In the genomic region with DNA sequence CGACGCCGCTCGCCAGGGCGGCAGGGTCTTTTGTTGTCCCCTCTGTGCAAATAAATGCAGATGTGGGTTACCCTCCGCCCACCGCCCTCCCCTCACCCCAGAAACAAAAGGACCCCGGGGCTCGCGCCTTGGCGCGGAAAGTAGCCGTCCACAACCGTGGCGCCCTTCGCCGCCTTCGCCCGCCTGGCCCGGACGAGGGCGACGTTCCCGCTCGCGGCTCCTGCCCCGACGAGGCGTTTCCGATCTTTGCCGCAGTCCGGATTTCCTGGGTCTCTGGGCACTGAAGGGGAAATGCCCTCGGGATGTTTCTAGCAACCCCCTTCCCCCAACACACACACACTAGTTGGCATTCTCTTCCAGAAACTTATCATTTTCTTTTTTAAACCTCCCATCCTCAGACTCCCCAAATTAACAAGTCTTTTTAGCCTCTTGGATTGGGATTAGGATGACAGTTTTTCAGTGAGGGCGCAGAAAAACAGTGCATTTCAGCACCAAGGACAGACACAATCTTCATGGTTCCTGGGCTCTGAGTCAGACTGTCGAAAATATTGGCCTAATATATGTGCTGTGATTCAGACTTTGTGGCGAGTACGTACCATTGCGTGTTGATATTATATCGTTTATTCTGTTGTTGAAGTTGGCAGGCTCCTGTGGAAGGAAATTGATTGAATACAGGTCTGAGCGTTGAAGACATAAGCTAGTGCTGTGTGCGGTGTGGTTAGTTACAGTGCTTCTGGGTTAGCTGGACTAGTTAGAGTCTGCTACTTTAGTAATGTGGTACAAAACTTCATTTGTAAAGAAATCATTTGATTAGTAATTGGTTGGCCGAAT, we compare ENCODE assay signal across 8 cellular contexts. TPM values are rescaled to one million over a fixed set of nuclear protein-coding genes. Genes with fewer than 3 reads are reported as not detected.
DNase-seq lines count a peak whose midpoint lies in the region; ATAC-seq, FAIRE-seq and TF ChIP-seq lines count a peak whose summit lies in the region.
"Had no signal": no experiment of that assay in that cellular context is flagged by ENCODE, and none has a peak within 500 bp of the region (broad histone marks: within the 10 kb centered on the region; RNA-seq: fewer than 3 reads in every experiment).

No MANE protein-coding gene starts in this region.

- H3K27ac ChIP-seq in duodenal mucosa (ENCODE audit: low read depth, low read length) = peak overlapping the region; percentile 81
- H3K27ac ChIP-seq in lower lobe of right lung = no peak overlapping the region
- H3K27ac ChIP-seq in upper lobe of left lung = no peak overlapping the region

- H3K4me1 ChIP-seq in duodenal mucosa (ENCODE audit: control insufficient read depth in 1 of 2, insufficient read depth in 2 of 2, low read length in 2 of 2) = peaks cover 0 to 19% of the 10 kb centered on the region in 2 donors
- H3K4me1 ChIP-seq in lower lobe of right lung = peaks cover 6% of the 10 kb centered on the region
- peaks cover 4 to 14% (median 11%) of the 10 kb centered on the region in 4 donors for H3K4me1 ChIP-seq in upper lobe of left lung

- no peak for TF ChIP-seq CTCF in lower lobe of right lung (IDR thresholded peaks at IDR 0.05)
- TF ChIP-seq CTCF in upper lobe of left lung (IDR thresholded peaks at IDR 0.05) = no peak

- ATAC-seq in lower lobe of right lung = peak; percentile 46 to 54
- ATAC-seq in upper lobe of left lung (ENCODE audit: low FRiP score in 2 of 2) = peak in 1 of 2 donors; percentile 76
- ATAC-seq in HG02588 (IDR thresholded peaks at IDR 0.05; ENCODE audit: unreplicated experiment) = no peak
- ATAC-seq in GM21367 (IDR thresholded peaks at IDR 0.05; ENCODE audit: unreplicated experiment) = no peak

- peak; percentile 62 for FAIRE-seq in H54 (lab: Jason Lieb, UNC)
- FAIRE-seq: TTC549 had no signal

- H3K27me3 ChIP-seq in duodenal mucosa (ENCODE audit: control insufficient read depth in 1 of 2, insufficient read depth in 2 of 2, low read length in 2 of 2) (peaks cover 0 to 3% of the 10 kb centered on the region in 2 donors), lower lobe of right lung (ENCODE audit: low read depth) (peaks cover 22% of the 10 kb centered on the region), upper lobe of left lung (peaks cover 0 to 14% (median 6%) of the 10 kb centered on the region in 4 donors)

- WGBS in upper lobe of left lung, 2 donors = 16 to 17% methylated on average over 25 to 42 of the region's 42 CpGs

- peak overlapping the region; percentile 64 to 71 for H3K9ac ChIP-seq in duodenal mucosa (ENCODE audit: low read depth in 1 of 2, low read length in 2 of 2)

- H3K9me3 ChIP-seq in duodenal mucosa (ENCODE audit: control insufficient read depth in 1 of 2, low read length in 2 of 2) (no peaks in the 10 kb centered on the region), lower lobe of right lung (no peaks in the 10 kb centered on the region), upper lobe of left lung (no peaks in the 10 kb centered on the region)

- TF ChIP-seq POLR2A in H54 (IDR thresholded peaks at IDR 0.05; ENCODE audit: low read depth, low read length) (no peak), upper lobe of left lung (IDR thresholded peaks at IDR 0.05) (no peak)

- intact Hi-C loops in lower lobe of right lung (cut with DNase I) = no loop called here

- H3K4me3 ChIP-seq in duodenal mucosa (ENCODE audit: low read depth in 1 of 2, low read length in 2 of 2) (peak overlapping the region; percentile 75 to 93), lower lobe of right lung (peak overlapping the region; percentile 29), upper lobe of left lung (peak overlapping the region in 3 of 4 donors; percentile 24 to 38 (median 33))

- DNase-seq in H54 (ENCODE audit: insufficient read length, low spot score) (peak; percentile 72), NCI-H524 treated with DMSO at 0.1 percent for 48 hours (lab: John Stamatoyannopoulos, UW) (peak; percentile 2), lower lobe of right lung (peak; percentile 21), upper lobe of left lung (no peak)

- TF ChIP-seq EP300 in upper lobe of left lung (IDR thresholded peaks at IDR 0.05) = no peak

- H3K36me3 ChIP-seq in duodenal mucosa (ENCODE audit: control insufficient read depth in 1 of 2, insufficient read depth in 2 of 2, low read length in 2 of 2) (no peaks in the 10 kb centered on the region), lower lobe of right lung (no peaks in the 10 kb centered on the region), upper lobe of left lung (no peaks in the 10 kb centered on the region)

RNA-seq across cellular contexts. Expression of gene PHYHIPL, which starts 0.8 kb away (rescaled TPM):
- not detected for total RNA-seq in lower lobe of right lung
- under 1 TPM in 2 of 6 donors, not detected in 4; 0.06 to 0.30 TPM for total RNA-seq in upper lobe of left lung

Comparison
In these comparisons a context has a peak if more than half of its experiments do, and no peak if none do; other contexts are left out.
1. DNase-seq: peak in H54 (single experiment), NCI-H524 treated with DMSO at 0.1 percent for 48 hours (single experiment) and lower lobe of right lung (single experiment); none in upper lobe of left lung (0 of 2).
2. H3K4me3 ChIP-seq: peak in every context shown above with its lines; median percentile 84 in duodenal mucosa; 33 in upper lobe of left lung; 29 in lower lobe of right lung.
3. ATAC-seq: peak in lower lobe of right lung (2 of 2); none in HG02588 (single experiment) and GM21367 (single experiment).